1 cellular context compared by ENCODE assay signal in the genomic region with DNA sequence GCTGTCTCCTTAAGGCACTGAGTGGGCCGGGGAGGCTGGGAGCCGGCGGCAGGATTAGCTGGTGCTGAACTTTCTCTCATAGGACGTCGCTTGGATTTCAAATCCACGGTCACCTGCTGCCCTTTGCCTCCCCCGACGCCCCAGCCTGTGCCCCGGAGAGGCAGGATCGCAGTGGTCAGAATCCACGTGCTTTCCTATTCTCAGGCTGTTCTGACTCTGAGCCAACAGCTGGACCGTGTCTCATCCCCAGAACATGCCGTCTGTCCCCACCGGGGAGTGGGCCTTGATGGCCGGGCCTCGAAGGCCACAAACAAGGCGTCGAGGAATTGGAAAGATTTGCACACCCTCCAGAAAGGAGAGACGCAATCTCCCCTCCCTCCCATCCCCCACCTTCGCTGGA.
TF ChIP-seq lines count a peak whose summit lies in the region.

No MANE protein-coding gene starts in this region.

TF ChIP-seq in HepG2, 621 proteins besides CTCF, POLR2A, EP300 and RAD21:
- TF ChIP-seq, protein P1, sequence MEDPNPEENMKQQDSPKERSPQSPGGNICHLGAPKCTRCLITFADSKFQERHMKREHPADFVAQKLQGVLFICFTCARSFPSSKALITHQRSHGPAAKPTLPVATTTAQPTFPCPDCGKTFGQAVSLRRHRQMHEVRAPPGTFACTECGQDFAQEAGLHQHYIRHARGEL (CRISPR knock-in tag; IDR thresholded peaks at IDR 0.05) = no peak
- TF ChIP-seq ZNF607 (CRISPR knock-in tag; IDR thresholded peaks at IDR 0.05; ENCODE audit: borderline replicate concordance) = no peak
- peak; percentile 10 for TF ChIP-seq AGO2 (optimal IDR thresholded peaks at IDR 0.05; ENCODE audit: low read depth, low read length)
